31 cellular contexts compared by ENCODE assay signal in the genomic region with DNA sequence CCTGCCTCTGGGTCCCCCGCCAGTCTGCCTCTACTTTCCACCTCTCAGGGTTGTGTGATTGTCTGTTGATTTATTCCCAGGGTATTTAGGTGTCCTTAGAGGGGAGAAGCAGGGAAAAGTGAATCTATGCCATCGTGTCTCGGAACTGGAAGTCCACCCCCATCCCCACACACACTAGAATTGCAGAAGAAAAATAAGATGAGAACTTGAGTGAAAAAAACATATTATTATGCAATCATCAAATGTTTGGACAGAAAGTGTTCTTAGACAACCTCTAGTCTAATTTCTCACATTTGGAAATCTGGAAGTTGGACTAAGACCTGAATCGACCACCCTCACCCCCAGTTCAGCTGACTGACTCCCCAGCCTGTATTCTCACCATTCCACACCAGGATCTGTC. TPM values are rescaled to one million over a fixed set of nuclear protein-coding genes. Genes with fewer than 3 reads are reported as not detected.
DNase-seq lines count a peak whose midpoint lies in the region; ATAC-seq, FAIRE-seq and TF ChIP-seq lines count a peak whose summit lies in the region.
"Had no signal": no experiment of that assay in that cellular context is flagged by ENCODE, and none has a peak within 500 bp of the region (broad histone marks: within the 10 kb centered on the region; RNA-seq: fewer than 3 reads in every experiment).

No MANE protein-coding gene starts in this region.

- H3K9ac ChIP-seq in HepG2 (ENCODE audit: insufficient read depth, low read depth, low read length), result no peak overlapping the region
- no peak overlapping the region for H3K9ac ChIP-seq in mesendoderm (ENCODE audit: low read length)

- H3K79me1 ChIP-seq in mesendoderm (ENCODE audit: low read length), result no peaks in the 10 kb centered on the region

- TF ChIP-seq CTCF in HepG2 (CRISPR knock-in tag; IDR thresholded peaks at IDR 0.05), result no peak
- no peak for TF ChIP-seq CTCF in type B pancreatic cell (conservative IDR thresholded peaks at IDR 0.05)

- no peak overlapping the region for H4K8ac ChIP-seq in mesendoderm (ENCODE audit: low read depth, low read length)

- H3K36me3 Mint-ChIP-seq in activated naive CD4-positive, alpha-beta T cell treated with anti-CD3 and anti-CD28 coated beads, Interleukin-2, amount 50 U/mL, for 24 hours, result peaks cover 21% of the 10 kb centered on the region
- peaks cover 66% of the 10 kb centered on the region for H3K36me3 Mint-ChIP-seq in activated CD8-positive, alpha-beta T cell treated with anti-CD3 and anti-CD28 coated beads, Interleukin-2, amount 10 ng/mL, durations not matched to agents 7 days and 5 days (ENCODE audit: low read depth)
- H3K36me3 Mint-ChIP-seq in type B pancreatic cell, result no peaks in the 10 kb centered on the region

- no peak overlapping the region for H3K23ac ChIP-seq in mesendoderm (ENCODE audit: low read length)

- H3K56ac ChIP-seq in mesendoderm (ENCODE audit: low read length), result no peak overlapping the region

- DNase-seq in activated naive CD4-positive, alpha-beta T cell treated with anti-CD3 and anti-CD28 coated beads, Interleukin-2, amount 50 U/mL, for 16 hours, result no peak
- DNase-seq in activated CD8-positive, alpha-beta T cell treated with anti-CD3 and anti-CD28 coated beads, Interleukin-2, amount 10 ng/mL, durations not matched to agents 7 days and 5 days, result peak; percentile 15
- no peak for DNase-seq in HepG2 (ENCODE audit: low spot score)
- peak; percentile 24 for DNase-seq in type B pancreatic cell (ENCODE audit: extremely low spot score, unreplicated experiment)
- DNase-seq in hypothalamus (lab: John Stamatoyannopoulos, UW), result no peak
- DNase-seq in mesendoderm, result no peak
- DNase-seq: activated gamma-delta T cell; amygdala; Caco-2; effector CD8-positive, alpha-beta T cell; erythroblast; foreskin keratinocyte; GDM1; H7; KG1; NCI-H1417 treated with DMSO at 0.1 percent for 48 hours; NCI-H2081 treated with DMSO at 0.1 percent for 48 hours; NCI-H226; NCI-H748 treated with DMSO at 0.1 percent for 48 hours; psoas muscle; SJCRH30; stimulated activated naive CD8-positive, alpha-beta T cell treated with anti-CD3 and anti-CD28 coated beads, Interleukin-15, Interleukin-2, amounts not matched to agents 100 U/mL and 50 U/mL, for 24 hours had no signal

- no peak for FAIRE-seq in HepG2 (lab: Jason Lieb, UNC)
- FAIRE-seq: A204.1, colon, GM19239, TTC549 had no signal

- H3K27ac Mint-ChIP-seq in activated naive CD4-positive, alpha-beta T cell treated with anti-CD3 and anti-CD28 coated beads, Interleukin-2, amount 50 U/mL, for 24 hours, result peak overlapping the region; percentile 82
- H3K27ac Mint-ChIP-seq in activated CD8-positive, alpha-beta T cell treated with anti-CD3 and anti-CD28 coated beads, Interleukin-2, amount 10 ng/mL, durations not matched to agents 7 days and 5 days, result peak overlapping the region; percentile 65
- no peak overlapping the region for H3K27ac Mint-ChIP-seq in type B pancreatic cell

- H3K4ac ChIP-seq in mesendoderm (ENCODE audit: low read depth, low read length), result no peak overlapping the region

- peaks cover 0 to 6% of the 10 kb centered on the region in 2 experiments; a peak in 2 of 5 replicates for H3K36me3 ChIP-seq in HepG2 (replicated peaks in 1 of 2; ENCODE audit: control insufficient read depth in 1 of 2, insufficient read depth in 2 of 2, low read length in 2 of 2)
- no peaks in the 10 kb centered on the region for H3K36me3 ChIP-seq in mesendoderm (ENCODE audit: control insufficient read depth, insufficient read depth, low read length)
- H3K36me3 ChIP-seq: SJCRH30, thoracic aorta had no signal

- in situ Hi-C loops in HepG2 (cut with HindIII; ENCODE audit: extremely low pct_ligation_motif_present, low pct_unique_long_range_greater_than_20kb), result no loop called here

- no peak for TF ChIP-seq POLR2A in HepG2 (IDR thresholded peaks at IDR 0.05; ENCODE audit: insufficient read depth in 1 of 2, low read depth in 2 of 2, low read length in 2 of 2)

- H3K18ac ChIP-seq in mesendoderm (ENCODE audit: low read length), result no peak overlapping the region

- no peak overlapping the region for H4K5ac ChIP-seq in mesendoderm (ENCODE audit: low read length)

- no peaks in the 10 kb centered on the region for H3K4me1 ChIP-seq in HepG2 (ENCODE audit: insufficient read depth, low read length)
- no peaks in the 10 kb centered on the region for H3K4me1 ChIP-seq in mesendoderm (ENCODE audit: control insufficient read depth, low read depth, low read length)
- H3K4me1 ChIP-seq: Caco-2, foreskin keratinocyte, psoas muscle, SJCRH30 had no signal

- intact Hi-C loops in HepG2 (cut with micrococcal nuclease; ENCODE audit: unreplicated experiment), result no loop called here

- no peak for ATAC-seq in activated CD8-positive, alpha-beta T cell treated with anti-CD3 and anti-CD28 coated beads, Interleukin-2, amount 10 ng/mL, durations not matched to agents 7 days and 5 days
- ATAC-seq in HepG2 (peak; percentile 34; the same call in 2 of the 3 replicates), HG02588 (IDR thresholded peaks at IDR 0.05; ENCODE audit: unreplicated experiment) (no peak)
- ATAC-seq: activated CD4-positive, CD25-positive, alpha-beta regulatory T cell treated with anti-CD3 and anti-CD28 coated beads, Interleukin-2, amount 50 U/mL, for 24 hours; foreskin keratinocyte; psoas muscle; stimulated activated naive CD8-positive, alpha-beta T cell treated with anti-CD3 and anti-CD28 coated beads, Interleukin-15, Interleukin-2, amounts not matched to agents 100 U/mL and 50 U/mL, for 24 hours had no signal

- no peaks in the 10 kb centered on the region for H3K9me3 ChIP-seq in HepG2 (ENCODE audit: low read length)
- H3K9me3 ChIP-seq: SJCRH30, thoracic aorta had no signal

- no peak overlapping the region for H3K4me2 ChIP-seq in HepG2 (ENCODE audit: low read depth, low read length)
- no peak overlapping the region for H3K4me2 ChIP-seq in mesendoderm (ENCODE audit: low read length)

- no peak overlapping the region for H3K4me3 Mint-ChIP-seq in activated naive CD4-positive, alpha-beta T cell treated with anti-CD3 and anti-CD28 coated beads, Interleukin-2, amount 50 U/mL, for 24 hours
- no peak overlapping the region for H3K4me3 Mint-ChIP-seq in activated CD8-positive, alpha-beta T cell treated with anti-CD3 and anti-CD28 coated beads, Interleukin-2, amount 10 ng/mL, durations not matched to agents 7 days and 5 days
- H3K4me3 Mint-ChIP-seq in type B pancreatic cell, result no peak overlapping the region
- H3K4me3 Mint-ChIP-seq: memory B cell had no signal

- H3K9me3 Mint-ChIP-seq in activated naive CD4-positive, alpha-beta T cell treated with anti-CD3 and anti-CD28 coated beads, Interleukin-2, amount 50 U/mL, for 24 hours, result peaks cover 7% of the 10 kb centered on the region
- peaks cover 17% of the 10 kb centered on the region for H3K9me3 Mint-ChIP-seq in activated CD8-positive, alpha-beta T cell treated with anti-CD3 and anti-CD28 coated beads, Interleukin-2, amount 10 ng/mL, durations not matched to agents 7 days and 5 days (ENCODE audit: insufficient read depth)
- H3K9me3 Mint-ChIP-seq in type B pancreatic cell, result peaks cover 4% of the 10 kb centered on the region
- H3K9me3 Mint-ChIP-seq: memory B cell had no signal

- H3K27me3 ChIP-seq in HepG2 (ENCODE audit: control insufficient read depth in 1 of 2, insufficient read depth in 2 of 2, low read length in 2 of 2), result no peaks in the 10 kb centered on the region
- no peaks in the 10 kb centered on the region for H3K27me3 ChIP-seq in mesendoderm (ENCODE audit: insufficient read depth, low read length, poor library complexity)
- H3K27me3 ChIP-seq: foreskin keratinocyte, SJCRH30 had no signal

- 66% methylated on average over 4 of the region's 4 CpGs for WGBS in HepG2 (ENCODE audit: low lambda C conversion rate)
- no CpG with 5 or more reads among the region's 4 CpGs for WGBS in mesendoderm (ENCODE audit: extremely low coverage, insufficient coverage, low lambda C conversion rate)

- TF ChIP-seq RAD21 in HepG2 (CRISPR knock-in tag; IDR thresholded peaks at IDR 0.05), result no peak

- H2BK120ac ChIP-seq in mesendoderm (ENCODE audit: low read depth, low read length), result no peak overlapping the region

- no peak overlapping the region for H2AFZ ChIP-seq in HepG2 (ENCODE audit: low read length)

- H3K27me3 Mint-ChIP-seq in activated naive CD4-positive, alpha-beta T cell treated with anti-CD3 and anti-CD28 coated beads, Interleukin-2, amount 50 U/mL, for 24 hours, result no peaks in the 10 kb centered on the region
- H3K27me3 Mint-ChIP-seq in activated CD8-positive, alpha-beta T cell treated with anti-CD3 and anti-CD28 coated beads, Interleukin-2, amount 10 ng/mL, durations not matched to agents 7 days and 5 days (ENCODE audit: low read depth), result no peaks in the 10 kb centered on the region
- H3K27me3 Mint-ChIP-seq in type B pancreatic cell, result peaks cover 4% of the 10 kb centered on the region
- H3K27me3 Mint-ChIP-seq: memory B cell had no signal

- peaks cover 85% of the 10 kb centered on the region for H3K4me1 Mint-ChIP-seq in activated naive CD4-positive, alpha-beta T cell treated with anti-CD3 and anti-CD28 coated beads, Interleukin-2, amount 50 U/mL, for 24 hours
- H3K4me1 Mint-ChIP-seq in activated CD8-positive, alpha-beta T cell treated with anti-CD3 and anti-CD28 coated beads, Interleukin-2, amount 10 ng/mL, durations not matched to agents 7 days and 5 days (ENCODE audit: low read depth), result peaks cover 35% of the 10 kb centered on the region
- H3K4me1 Mint-ChIP-seq in type B pancreatic cell (ENCODE audit: unreplicated experiment), result no peaks in the 10 kb centered on the region

- CTCF ChIA-PET in activated CD8-positive, alpha-beta T cell treated with anti-CD3 and anti-CD28 coated beads, Interleukin-2, amount 10 ng/mL, durations not matched to agents 7 days and 5 days (lab: Charles Lee), result interaction anchor here (1.0 to 1.7 kb wide), 3 partner anchors 11 to 117 kb away, joined by 3 to 4 read pairs (median 3); no protein-coding TSS in a partner anchor
- CTCF ChIA-PET in HepG2 (lab: Yijun Ruan, JAX; ENCODE audit: low intra/inter-chr PET ratio, low total read pairs), result no interaction called here

- H3K27ac ChIP-seq in HepG2 (ENCODE audit: extremely low read length, insufficient read depth, low read length) (no peak overlapping the region), mesendoderm (ENCODE audit: low read depth, low read length) (no peak overlapping the region)
- H3K27ac ChIP-seq: foreskin keratinocyte, psoas muscle, SJCRH30, thoracic aorta had no signal

- no TSS peak for BruUV-seq in HepG2 (replicated peaks; lab: Mats Ljungman, UMichigan)

- no peak overlapping the region for H3K4me3 ChIP-seq in HepG2 (replicated peaks in 1 of 3; ENCODE audit: insufficient read depth in 1 of 3, low read depth in 2 of 3, low read length in 3 of 3)
- H3K4me3 ChIP-seq in mesendoderm (ENCODE audit: low read length), result no peak overlapping the region
- H3K4me3 ChIP-seq: psoas muscle, SJCRH30, thoracic aorta had no signal

- H2BK15ac ChIP-seq in mesendoderm (replicated peaks; ENCODE audit: low read depth), result no peak overlapping the region

- H3K79me2 ChIP-seq in HepG2 (ENCODE audit: insufficient read depth, low read length), result no peaks in the 10 kb centered on the region
- no peaks in the 10 kb centered on the region for H3K79me2 ChIP-seq in mesendoderm (ENCODE audit: control insufficient read depth, insufficient read depth, low read length)

- no peaks in the 10 kb centered on the region for H4K20me1 ChIP-seq in HepG2 (ENCODE audit: insufficient read depth, low read length)

- POLR2A ChIA-PET in activated CD8-positive, alpha-beta T cell treated with anti-CD3 and anti-CD28 coated beads, Interleukin-2, amount 10 ng/mL, durations not matched to agents 7 days and 5 days (lab: Charles Lee), result interaction anchor here (1.0 kb wide), 1 partner anchor 14 kb away, joined by 6 read pairs; the partner anchor contains the start of gene CASP8
- POLR2A ChIA-PET in HepG2 (lab: Yijun Ruan, JAX), result interaction anchor here (0.7 kb wide), 1 partner anchor 490 kb away, joined by 4 read pairs; no protein-coding TSS in a partner anchor

- no peak for TF ChIP-seq EP300 in HepG2 (IDR thresholded peaks at IDR 0.05; ENCODE audit: low read depth in 2 of 2, low read length in 2 of 2)
- TF ChIP-seq EP300 in HepG2 (CRISPR knock-in tag; IDR thresholded peaks at IDR 0.05; ENCODE audit: borderline replicate concordance), result no peak

- no peak overlapping the region for H2AK5ac ChIP-seq in mesendoderm (ENCODE audit: low read length)

- H2BK5ac ChIP-seq in mesendoderm (ENCODE audit: low read length), result no peak overlapping the region

RNA-seq across cellular contexts. Expression of gene CASP8, which starts 14.1 kb away (rescaled TPM):
- total RNA-seq in activated CD8-positive, alpha-beta T cell treated with anti-CD3 and anti-CD28 coated beads, Interleukin-2, amount 10 ng/mL, durations not matched to agents 7 days and 5 days, result 10 to 100 TPM; 62.7 to 63.2 TPM
- total RNA-seq in HepG2 (2016; rRNA removed; fragmentation: Illumina TruSeq; extraction: Trizol) (52.8 and 60.9 TPM in 2 replicates), type B pancreatic cell (ENCODE audit: low replicate concordance) (6.0 and 12.9 TPM in 2 replicates)
- total RNA-seq in HepG2 (2016; cell fraction: cytosol; rRNA removed; fragmentation: Illumina TruSeq; extraction: Trizol; ENCODE audit: low read depth), result 4.5 and 4.7 TPM in 2 replicates
- 53.5 and 59.7 TPM in 2 replicates for total RNA-seq in HepG2 (2016; cell fraction: insoluble cytoplasmic fraction; rRNA removed; fragmentation: Illumina TruSeq; extraction: Trizol)
- 8.5 and 10.6 TPM in 2 replicates for total RNA-seq in HepG2 (2016; cell fraction: membrane; rRNA removed; fragmentation: Illumina TruSeq; extraction: Trizol)
- 51.8 and 63.9 TPM in 2 replicates for total RNA-seq in HepG2 (2016; cell fraction: nucleus; rRNA removed; fragmentation: Illumina TruSeq; extraction: Trizol)
- polyA plus RNA-seq in HepG2 (2011; rRNA removed), result 25.0 and 28.0 TPM in 2 replicates
- polyA plus RNA-seq in HepG2 (2011; cell fraction: cytosol; rRNA removed), result 10.5 and 15.9 TPM in 2 replicates
- polyA plus RNA-seq in HepG2 (2011; cell fraction: nucleus; rRNA removed), result 57.5 and 66.0 TPM in 2 replicates
- 20.2 and 27.3 TPM in 2 replicates for polyA plus RNA-seq in HepG2 (2012)
- polyA plus RNA-seq in HepG2 (2016; cell fraction: cytosol; fragmentation: Illumina TruSeq; extraction: Trizol; ENCODE audit: low read depth), result 1.3 and 1.7 TPM in 2 replicates
- 45.6 and 48.1 TPM in 2 replicates for polyA plus RNA-seq in HepG2 (2016; cell fraction: insoluble cytoplasmic fraction; fragmentation: Illumina TruSeq; extraction: Trizol; ENCODE audit: low read depth)
- polyA plus RNA-seq in HepG2 (2016; cell fraction: membrane; fragmentation: Illumina TruSeq; extraction: Trizol; ENCODE audit: low read depth), result 4.1 and 5.4 TPM in 2 replicates
- 61.4 and 62.4 TPM in 2 replicates for polyA plus RNA-seq in HepG2 (2016; cell fraction: nucleus; fragmentation: Illumina TruSeq; extraction: Trizol; ENCODE audit: insufficient read depth, low read depth)
- polyA minus RNA-seq in HepG2 (2011; rRNA and poly(A)+ RNA removed; ENCODE audit: low replicate concordance), result 16.2 and 17.9 TPM in 2 replicates
- 16.5 and 18.2 TPM in 2 replicates for polyA minus RNA-seq in HepG2 (2011; cell fraction: cytosol; rRNA and poly(A)+ RNA removed)
- 43.9 and 54.2 TPM in 2 replicates for polyA minus RNA-seq in HepG2 (2011; cell fraction: nucleus; rRNA and poly(A)+ RNA removed)
- polyA plus RNA-seq in mesendoderm (2013, experiment 1 of 2), result 5.6 TPM
- 6.0 TPM for polyA plus RNA-seq in mesendoderm (2013, experiment 2 of 2)

Comparison
In these comparisons a context has a peak if more than half of its experiments do, and no peak if none do; other contexts are left out.
1. DNase-seq: peak in activated CD8-positive, alpha-beta T cell treated with anti-CD3 and anti-CD28 coated beads, Interleukin-2, amount 10 ng/mL, durations not matched to agents 7 days and 5 days (single experiment) and type B pancreatic cell (single experiment); none in activated naive CD4-positive, alpha-beta T cell treated with anti-CD3 and anti-CD28 coated beads, Interleukin-2, amount 50 U/mL, for 16 hours (single experiment), HepG2 (single experiment), hypothalamus (0 of 51) and mesendoderm (single experiment).